11 cellular contexts compared by ENCODE assay signal in genomic region chr19:41510484-41510883, GRCh38.
"Had no signal": no experiment of that assay in that cellular context is flagged by ENCODE, and none has a peak within 500 bp of the region (broad histone marks: within the 10 kb centered on the region; RNA-seq: fewer than 3 reads in every experiment).

No MANE protein-coding gene starts in this region.

- H3K9me3 ChIP-seq: HAP-1 had no signal

- H3K9me3 Mint-ChIP-seq: HFFc6 had no signal

- H3K9ac ChIP-seq: GM23248 had no signal

- FAIRE-seq: H1, H54 had no signal

- H3K4me3 ChIP-seq: GM23248, GM23338, HAP-1 had no signal

- H3K4me1 Mint-ChIP-seq: GM23338, H9 had no signal

- H3K4me1 ChIP-seq: HAP-1 had no signal

- H3K27ac ChIP-seq: GM23248 had no signal

- ATAC-seq: GM23338, HCT116 had no signal

- H3K4me2 ChIP-seq: GM23338 had no signal

- H3K36me3 ChIP-seq: HAP-1 had no signal

- DNase-seq: GM23248, GOT3, H7, H9, HCEC 1CT, HFFc6 had no signal

- H3K27ac Mint-ChIP-seq: GM23338, H9, HFFc6 had no signal

- H3K4me3 Mint-ChIP-seq: GM23338, H9, HFFc6 had no signal

- H2AFZ ChIP-seq: GM23248, GM23338 had no signal
